ENCODE assay signal across 8 cellular contexts in genomic region chr16:85350973-85351372, GRCh38.
A peak's percentile ranks its signal among the peaks of the same experiment; 100 is the strongest.
DNase-seq lines count a peak whose midpoint lies in the region; ATAC-seq and TF ChIP-seq lines count a peak whose summit lies in the region.

No MANE protein-coding gene starts in this region.

- peak; percentile 93 for DNase-seq in DMS53 (lab: John Stamatoyannopoulos, UW)
- peak; percentile 72 for DNase-seq in NCI-H2227 (lab: John Stamatoyannopoulos, UW; ENCODE audit: unreplicated experiment)
- peak in 59 of 61 donors; percentile 17 to 93 (median 75) for DNase-seq in caudate nucleus (lab: John Stamatoyannopoulos, UW)
- DNase-seq in left lung, result peak; percentile 87 to 92
- no peak for DNase-seq in effector CD8-positive, alpha-beta T cell (lab: John Stamatoyannopoulos, UW)
- no peak for DNase-seq in NK-92 treated with Interleukin-12 subunit alpha and Interleukin-12 subunit beta, amount 100 ng/mL, for 24 hours (lab: John Stamatoyannopoulos, UW)
- DNase-seq in activated CD4-positive, alpha-beta T cell treated with anti-CD3 and anti-CD28 coated beads for 4 hours, result no peak

- H3K4me1 ChIP-seq in left lung, result peaks cover 12 to 16% of the 10 kb centered on the region in 2 donors

- H3K9me3 ChIP-seq in left lung, result no peaks in the 10 kb centered on the region

- H3K4me3 ChIP-seq in left lung, result no peak overlapping the region

- H3K27me3 ChIP-seq in left lung, result no peaks in the 10 kb centered on the region

- ATAC-seq in left lung (peak; percentile 72), GM18517 (IDR thresholded peaks at IDR 0.05; ENCODE audit: unreplicated experiment) (no peak)

- intact Hi-C loops in left lung (cut with DNase I), result no loop called here

- H3K27ac ChIP-seq in caudate nucleus (ENCODE audit: low read depth, low read length) (peak overlapping the region; percentile 54), left lung (peak overlapping the region in 1 of 2 donors; percentile 15)

- TF ChIP-seq CTCF in left lung (IDR thresholded peaks at IDR 0.05), result no peak

- H3K36me3 ChIP-seq in left lung, result no peaks in the 10 kb centered on the region

Comparison
In these comparisons a context has a peak if more than half of its experiments do, and no peak if none do; other contexts are left out.
1. DNase-seq: peak in DMS53 (single experiment), NCI-H2227 (single experiment), caudate nucleus (59 of 61) and left lung (2 of 2); none in effector CD8-positive, alpha-beta T cell (single experiment), NK-92 treated with Interleukin-12 subunit alpha and Interleukin-12 subunit beta, amount 100 ng/mL, for 24 hours (single experiment) and activated CD4-positive, alpha-beta T cell treated with anti-CD3 and anti-CD28 coated beads for 4 hours (0 of 2).